16 cellular contexts compared by ENCODE assay signal in the genomic region with DNA sequence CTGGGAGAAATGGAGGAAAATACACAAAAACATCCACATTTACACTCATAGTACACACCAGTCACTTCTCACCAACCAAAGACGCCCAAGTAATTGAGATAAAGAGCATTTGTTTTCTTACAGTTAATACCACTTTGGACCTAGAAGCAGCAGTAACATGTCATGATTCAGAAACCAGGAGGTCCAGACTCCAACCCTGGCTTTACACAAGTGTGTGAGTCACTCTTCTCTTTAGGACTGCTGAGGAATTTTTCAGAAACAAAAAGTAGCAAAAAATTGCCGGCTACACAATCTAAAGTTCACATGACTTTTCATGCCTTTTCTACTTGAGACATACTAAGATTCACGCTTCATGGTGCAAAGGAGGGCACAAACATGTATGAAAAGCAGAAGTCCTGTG. TPM values are rescaled to one million over a fixed set of nuclear protein-coding genes. Genes with fewer than 3 reads are reported as not detected.
DNase-seq lines count a peak whose midpoint lies in the region; ATAC-seq and TF ChIP-seq lines count a peak whose summit lies in the region.
"Had no signal": no experiment of that assay in that cellular context is flagged by ENCODE, and none has a peak within 500 bp of the region (broad histone marks: within the 10 kb centered on the region; RNA-seq: fewer than 3 reads in every experiment).

No MANE protein-coding gene starts in this region.

- TF ChIP-seq CTCF in HFF-Myc (IDR thresholded peaks at IDR 0.05; ENCODE audit: low read depth, low read length, missing control alignments) = no peak
- TF ChIP-seq CTCF in astrocyte of the spinal cord (IDR thresholded peaks at IDR 0.05; ENCODE audit: low read depth, low read length) = no peak
- TF ChIP-seq CTCF in foreskin keratinocyte (conservative IDR thresholded peaks at IDR 0.05) = no peak
- no peak for TF ChIP-seq CTCF in sigmoid colon (IDR thresholded peaks at IDR 0.05)

- no peaks in the 10 kb centered on the region for H3K27me3 ChIP-seq in foreskin keratinocyte
- no peaks in the 10 kb centered on the region for H3K27me3 ChIP-seq in sigmoid colon
- H3K27me3 ChIP-seq: heart right ventricle, neural progenitor cell, tibial nerve had no signal

- H3K36me3 ChIP-seq in sigmoid colon = peaks cover 10 to 60% (median 24%) of the 10 kb centered on the region in 4 donors

- no peaks in the 10 kb centered on the region for H3K9me3 ChIP-seq in sigmoid colon
- H3K9me3 ChIP-seq: heart right ventricle, tibial nerve had no signal

- H3K4me1 ChIP-seq in foreskin keratinocyte (no peaks in the 10 kb centered on the region), sigmoid colon (no peaks in the 10 kb centered on the region)
- H3K4me1 ChIP-seq: heart right ventricle, neural progenitor cell, tibial nerve had no signal

- intact Hi-C loops in sigmoid colon (cut with DNase I) = no loop called here

- WGBS in sigmoid colon, 2 donors = 70 to 86% methylated on average over 3 of the region's 3 CpGs

- in situ Hi-C loops in astrocyte of the spinal cord (cut with HindIII; ENCODE audit: low sequenced_read_pairs) = no loop called here

- TF ChIP-seq POLR2A in sigmoid colon (IDR thresholded peaks at IDR 0.05) = no peak

- no peak for TF ChIP-seq EP300 in sigmoid colon (IDR thresholded peaks at IDR 0.05)

- H3K4me3 Mint-ChIP-seq in stimulated activated effector memory CD8-positive, alpha-beta T cell treated with anti-CD3 and anti-CD28 coated beads, Interleukin-12 subunit alpha, Interleukin-12 subunit beta, amount 100 ng/mL, for 72 hours = no peak overlapping the region
- H3K4me3 Mint-ChIP-seq: activated naive CD8-positive, alpha-beta T cell; neural progenitor cell; WTC11 had no signal

- H3K4me3 ChIP-seq in HFF-Myc (replicated peaks; ENCODE audit: low read depth, low read length) (no peak overlapping the region), astrocyte of the spinal cord (ENCODE audit: low read depth, low read length) (no peak overlapping the region), sigmoid colon (no peak overlapping the region)
- H3K4me3 ChIP-seq: heart right ventricle, neural progenitor cell, tibial nerve had no signal

- H3K27ac ChIP-seq in foreskin keratinocyte = no peak overlapping the region
- no peak overlapping the region for H3K27ac ChIP-seq in sigmoid colon
- H3K27ac ChIP-seq: heart right ventricle, neural progenitor cell, tibial nerve had no signal

- H3K9me3 Mint-ChIP-seq in stimulated activated effector memory CD8-positive, alpha-beta T cell treated with anti-CD3 and anti-CD28 coated beads, Interleukin-12 subunit alpha, Interleukin-12 subunit beta, amount 100 ng/mL, for 72 hours = no peaks in the 10 kb centered on the region
- H3K9me3 Mint-ChIP-seq: neural progenitor cell, WTC11 had no signal

- H3K4me1 Mint-ChIP-seq in stimulated activated effector memory CD8-positive, alpha-beta T cell treated with anti-CD3 and anti-CD28 coated beads, Interleukin-12 subunit alpha, Interleukin-12 subunit beta, amount 100 ng/mL, for 72 hours = peaks cover 6% of the 10 kb centered on the region
- H3K4me1 Mint-ChIP-seq: neural progenitor cell, WTC11 had no signal

- H3K36me3 Mint-ChIP-seq in stimulated activated effector memory CD8-positive, alpha-beta T cell treated with anti-CD3 and anti-CD28 coated beads, Interleukin-12 subunit alpha, Interleukin-12 subunit beta, amount 100 ng/mL, for 72 hours = peaks cover 77% of the 10 kb centered on the region

- H3K27ac Mint-ChIP-seq in stimulated activated effector memory CD8-positive, alpha-beta T cell treated with anti-CD3 and anti-CD28 coated beads, Interleukin-12 subunit alpha, Interleukin-12 subunit beta, amount 100 ng/mL, for 72 hours = peak overlapping the region; percentile 33
- H3K27ac Mint-ChIP-seq: activated naive CD8-positive, alpha-beta T cell; neural progenitor cell had no signal

- DNase-seq in HFF-Myc (ENCODE audit: extremely low read depth, low read depth) = peak; percentile 7
- peak; percentile 76 for DNase-seq in astrocyte of the spinal cord (ENCODE audit: low read depth, low spot score)
- DNase-seq in foreskin keratinocyte = peak; percentile 4 to 48
- no peak for DNase-seq in stimulated activated effector memory CD8-positive, alpha-beta T cell treated with anti-CD3 and anti-CD28 coated beads, Interleukin-12 subunit alpha, Interleukin-12 subunit beta, amount 100 ng/mL, for 72 hours (ENCODE audit: low spot score in 2 of 2)
- no peak for DNase-seq in sigmoid colon
- no peak for DNase-seq in NCI-H2029 (lab: John Stamatoyannopoulos, UW)
- DNase-seq in DMS79 (lab: John Stamatoyannopoulos, UW) = no peak
- DNase-seq: activated CD8-positive, alpha-beta memory T cell treated with anti-CD3 and anti-CD28 coated beads, Interleukin-2, amount 50 U/mL, for 48 hours; heart right ventricle; Kasumi-1; stimulated activated CD4-positive, alpha-beta T cell treated with anti-CD3 and anti-CD28 coated beads, Interleukin-15, amount 100 ng/mL, for 24 hours had no signal

- peak; percentile 50 for ATAC-seq in foreskin keratinocyte
- no peak for ATAC-seq in stimulated activated effector memory CD8-positive, alpha-beta T cell treated with anti-CD3 and anti-CD28 coated beads, Interleukin-12 subunit alpha, Interleukin-12 subunit beta, amount 100 ng/mL, for 72 hours
- ATAC-seq in GM18511 (IDR thresholded peaks at IDR 0.05; ENCODE audit: unreplicated experiment) = no peak
- ATAC-seq: heart right ventricle, WTC11 had no signal

RNA-seq across cellular contexts. Expression of gene TUBGCP3, which starts 42.1 kb away (rescaled TPM):
- total RNA-seq in foreskin keratinocyte = 26.4 and 28.3 TPM in 2 replicates
- 10.0 and 10.4 TPM in 2 replicates for polyA plus RNA-seq in foreskin keratinocyte
- 10 to 100 TPM; 23.8 to 33.5 (median 24.4) TPM for total RNA-seq in sigmoid colon
- 10 to 100 TPM in 2 of 3 donors, 1 to 10 TPM in 1; 7.2 to 14.4 (median 13.4) TPM for polyA plus RNA-seq in sigmoid colon

Comparison
In these comparisons a context has a peak if more than half of its experiments do, and no peak if none do; other contexts are left out.
1. DNase-seq: peak in HFF-Myc (single experiment), astrocyte of the spinal cord (single experiment) and foreskin keratinocyte (2 of 2); none in stimulated activated effector memory CD8-positive, alpha-beta T cell treated with anti-CD3 and anti-CD28 coated beads, Interleukin-12 subunit alpha, Interleukin-12 subunit beta, amount 100 ng/mL, for 72 hours (0 of 2), sigmoid colon (single experiment), NCI-H2029 (single experiment) and DMS79 (single experiment).